Comparison of ENCODE assay signal across 8 cellular contexts in genomic region chr19:16066611-16067104, GRCh38. TPM values are rescaled to one million over a fixed set of nuclear protein-coding genes. Genes with fewer than 3 reads are reported as not detected.
DNase-seq lines count a peak whose midpoint lies in the region; ATAC-seq and TF ChIP-seq lines count a peak whose summit lies in the region.

No MANE protein-coding gene starts in this region.

- H3K9me3 Mint-ChIP-seq in activated T-cell treated with anti-CD3 and anti-CD28 coated beads, Interleukin-2, amount 50 U/mL, for 72 hours = no peaks in the 10 kb centered on the region

- H3K4me3 Mint-ChIP-seq in activated T-cell treated with anti-CD3 and anti-CD28 coated beads, Interleukin-2, amount 50 U/mL, for 72 hours = no peak overlapping the region

- peaks cover 35% of the 10 kb centered on the region for H3K4me1 ChIP-seq in left ventricle myocardium inferior

- peak overlapping the region; percentile 0 for H3K27ac Mint-ChIP-seq in activated T-cell treated with anti-CD3 and anti-CD28 coated beads, Interleukin-2, amount 50 U/mL, for 72 hours

- intact Hi-C loops in left ventricle myocardium inferior (cut with micrococcal nuclease) = no loop called here

- H3K4me1 Mint-ChIP-seq in activated T-cell treated with anti-CD3 and anti-CD28 coated beads, Interleukin-2, amount 50 U/mL, for 72 hours (ENCODE audit: low read depth) = peaks cover 37% of the 10 kb centered on the region

- no peaks in the 10 kb centered on the region for H3K27me3 Mint-ChIP-seq in activated T-cell treated with anti-CD3 and anti-CD28 coated beads, Interleukin-2, amount 50 U/mL, for 72 hours (ENCODE audit: low read depth)

- H3K27me3 ChIP-seq in left ventricle myocardium inferior (ENCODE audit: low read depth) = no peaks in the 10 kb centered on the region

- ATAC-seq in activated T-cell treated with anti-CD3 and anti-CD28 coated beads, Interleukin-2, amount 50 U/mL, for 72 hours (replicated peaks in 1 of 2) = no peak

- TF ChIP-seq CTCF in left ventricle myocardium inferior (IDR thresholded peaks at IDR 0.05; ENCODE audit: borderline replicate concordance) = peak; percentile 40

- H3K36me3 Mint-ChIP-seq in activated T-cell treated with anti-CD3 and anti-CD28 coated beads, Interleukin-2, amount 50 U/mL, for 72 hours (ENCODE audit: insufficient read depth in 2 of 2) = peaks cover 0 to 1% of the 10 kb centered on the region in 2 donors

- H3K36me3 ChIP-seq in left ventricle myocardium inferior = no peaks in the 10 kb centered on the region

- DNase-seq in ELF-1 (ENCODE audit: low read depth, low spot score) (peak; percentile 63), MV-4-11 (lab: John Stamatoyannopoulos, UW) (peak; percentile 78), left ventricle myocardium inferior (no peak), DMS79 treated with DMSO at 0.1 percent for 48 hours (lab: John Stamatoyannopoulos, UW) (no peak), AG08395 (ENCODE audit: low spot score) (no peak), NCI-H1105 treated with DMSO at 0.1 percent for 48 hours (lab: John Stamatoyannopoulos, UW) (no peak)
- peak; percentile 40 to 49 for DNase-seq in activated T-cell treated with anti-CD3 and anti-CD28 coated beads, Interleukin-2, amount 50 U/mL, for 72 hours
- DNase-seq in stimulated activated CD4-positive, alpha-beta T cell treated with anti-CD3 and anti-CD28 coated beads, Interleukin-4, amount 100 ng/mL, for 1 hour = peak; percentile 37

- H3K4me3 ChIP-seq in left ventricle myocardium inferior = peak overlapping the region; percentile 27

- peaks cover 9% of the 10 kb centered on the region for H3K9me3 ChIP-seq in left ventricle myocardium inferior (replicated peaks)

- H3K27ac ChIP-seq in left ventricle myocardium inferior (replicated peaks) = peak overlapping the region; percentile 58

RNA-seq across cellular contexts. Expression of gene TPM4, which starts 9.6 kb away (rescaled TPM):
- 100 to 1,000 TPM; 427 to 456 TPM for total RNA-seq in activated T-cell treated with anti-CD3 and anti-CD28 coated beads, Interleukin-2, amount 50 U/mL, for 72 hours
- 69.6 TPM for total RNA-seq in left ventricle myocardium inferior

RNA-seq across cellular contexts. Expression of gene RAB8A, which starts 45.0 kb away (rescaled TPM):
- 10 to 100 TPM; 95.9 to 99.2 TPM for total RNA-seq in activated T-cell treated with anti-CD3 and anti-CD28 coated beads, Interleukin-2, amount 50 U/mL, for 72 hours
- 17.7 TPM for total RNA-seq in left ventricle myocardium inferior

Comparison
In these comparisons a context has a peak if more than half of its experiments do, and no peak if none do; other contexts are left out.
1. DNase-seq: peak in ELF-1 (single experiment), MV-4-11 (single experiment), activated T-cell treated with anti-CD3 and anti-CD28 coated beads, Interleukin-2, amount 50 U/mL, for 72 hours (2 of 2) and stimulated activated CD4-positive, alpha-beta T cell treated with anti-CD3 and anti-CD28 coated beads, Interleukin-4, amount 100 ng/mL, for 1 hour (single experiment); none in left ventricle myocardium inferior (single experiment), DMS79 treated with DMSO at 0.1 percent for 48 hours (single experiment), AG08395 (single experiment) and NCI-H1105 treated with DMSO at 0.1 percent for 48 hours (single experiment).